Comparison of ENCODE assay signal across 28 cellular contexts in genomic region chr22:22824340-22825212, GRCh38.
"Had no signal": no experiment of that assay in that cellular context is flagged by ENCODE, and none has a peak within 500 bp of the region (broad histone marks: within the 10 kb centered on the region; RNA-seq: fewer than 3 reads in every experiment).

No MANE protein-coding gene starts in this region.

- H3K4me3 Mint-ChIP-seq: activated naive CD8-positive, alpha-beta T cell treated with anti-CD3 and anti-CD28 coated beads for 36 hours; activated T-cell treated with anti-CD3 and anti-CD28 coated beads, Interleukin-2, amount 50 U/mL, for 72 hours; mesothelial cell of epicardium; stimulated activated naive B cell treated with anti-CD40 and anti-IgM and Interleukin-4, amounts not matched to agents 10 μg/mL and 1 μg/mL and 100 μg/mL, for 72 hours had no signal

- H3K9me3 Mint-ChIP-seq: activated naive CD8-positive, alpha-beta T cell treated with anti-CD3 and anti-CD28 coated beads for 36 hours; activated T-cell treated with anti-CD3 and anti-CD28 coated beads, Interleukin-2, amount 50 U/mL, for 72 hours; mesothelial cell of epicardium; naive B cell; stimulated activated naive B cell treated with anti-CD40 and anti-IgM and Interleukin-4, amounts not matched to agents 10 μg/mL and 1 μg/mL and 100 μg/mL, for 72 hours had no signal

- H3K27me3 ChIP-seq: adrenal gland, body of pancreas, ovary, thyroid gland, upper lobe of left lung, vagina had no signal

- H3K27me3 Mint-ChIP-seq: activated naive CD8-positive, alpha-beta T cell treated with anti-CD3 and anti-CD28 coated beads for 36 hours; naive B cell; stimulated activated naive B cell treated with anti-CD40 and anti-IgM and Interleukin-4, amounts not matched to agents 10 μg/mL and 1 μg/mL and 100 μg/mL, for 72 hours had no signal

- H3K4me1 ChIP-seq: adrenal gland, body of pancreas, thyroid gland, vagina had no signal

- H3K4me2 ChIP-seq: hepatocyte, smooth muscle cell had no signal

- ATAC-seq: activated T-cell treated with anti-CD3 and anti-CD28 coated beads, Interleukin-2, amount 50 U/mL, for 72 hours; body of pancreas; stimulated activated naive B cell treated with anti-CD40 and anti-IgM and Interleukin-4, amounts not matched to agents 10 μg/mL and 1 μg/mL and 100 μg/mL, for 72 hours had no signal

- H3K27ac Mint-ChIP-seq: activated naive CD8-positive, alpha-beta T cell treated with anti-CD3 and anti-CD28 coated beads for 36 hours; mesothelial cell of epicardium; progenitor cell of endocrine pancreas; stimulated activated naive B cell treated with anti-CD40 and anti-IgM and Interleukin-4, amounts not matched to agents 10 μg/mL and 1 μg/mL and 100 μg/mL, for 72 hours had no signal

- H3K36me3 ChIP-seq: adrenal gland, ovary, stomach, thyroid gland, upper lobe of left lung, vagina had no signal

- H3K36me3 Mint-ChIP-seq: activated naive CD8-positive, alpha-beta T cell treated with anti-CD3 and anti-CD28 coated beads for 36 hours; mesothelial cell of epicardium; naive B cell; stimulated activated naive B cell treated with anti-CD40 and anti-IgM and Interleukin-4, amounts not matched to agents 10 μg/mL and 1 μg/mL and 100 μg/mL, for 72 hours had no signal

- H3K79me2 ChIP-seq: hepatocyte had no signal

- H3K9me3 ChIP-seq: adrenal gland, body of pancreas, ovary, stomach, thyroid gland, upper lobe of left lung, vagina had no signal

- H3K4me3 ChIP-seq: adrenal gland, body of pancreas, hepatocyte, ovary, smooth muscle cell, stomach, thyroid gland, upper lobe of left lung, vagina had no signal

- H2AFZ ChIP-seq: hepatocyte had no signal

- DNase-seq: activated CD4-positive, alpha-beta T cell treated with anti-CD3 and anti-CD28 coated beads for 4 hours; activated CD4-positive, alpha-beta T cell treated with anti-CD3 and anti-CD28 coated beads, Interleukin-2, amount 50 U/mL, for 4 hours; activated effector memory CD4-positive, alpha-beta T cell treated with Interleukin-2 at 50 U/mL for 16 hours; activated naive CD4-positive, alpha-beta T cell treated with Interleukin-2 at 50 U/mL for 16 hours; activated naive CD8-positive, alpha-beta T cell treated with anti-CD3 and anti-CD28 coated beads for 36 hours; activated T-cell treated with anti-CD3 and anti-CD28 coated beads for 4 hours; activated T-cell treated with anti-CD3 and anti-CD28 coated beads, Interleukin-2, amount 50 U/mL, for 72 hours; adrenal gland; aorta; body of pancreas; effector CD8-positive, alpha-beta T cell; left cardiac atrium; naive B cell; ovary; stimulated activated CD4-positive, alpha-beta T cell treated with anti-CD3 and anti-CD28 coated beads, Interleukin-1b, Interleukin-23, amount 100 ng/mL, for 48 hours; stimulated activated CD4-positive, alpha-beta T cell treated with anti-CD3 and anti-CD28 coated beads, Interleukin-4, amount 100 ng/mL, for 4 hours; stimulated activated CD8-positive, alpha-beta memory T cell treated with anti-CD3 and anti-CD28 coated beads, Interleukin-4, amount 100 ng/mL, for 48 hours; stimulated activated naive B cell treated with anti-CD40 and anti-IgM and Interleukin-4, amounts not matched to agents 10 μg/mL and 1 μg/mL and 100 μg/mL, for 72 hours; stomach; thyroid gland; upper lobe of left lung had no signal

- H3K4me1 Mint-ChIP-seq: mesothelial cell of epicardium had no signal

- H3K27ac ChIP-seq: adrenal gland, body of pancreas, epithelial cell of prostate, hepatocyte, ovary, stomach, thyroid gland, upper lobe of left lung, vagina, VCaP had no signal
